ENCODE assay signal across 1 cellular context in the genomic region with DNA sequence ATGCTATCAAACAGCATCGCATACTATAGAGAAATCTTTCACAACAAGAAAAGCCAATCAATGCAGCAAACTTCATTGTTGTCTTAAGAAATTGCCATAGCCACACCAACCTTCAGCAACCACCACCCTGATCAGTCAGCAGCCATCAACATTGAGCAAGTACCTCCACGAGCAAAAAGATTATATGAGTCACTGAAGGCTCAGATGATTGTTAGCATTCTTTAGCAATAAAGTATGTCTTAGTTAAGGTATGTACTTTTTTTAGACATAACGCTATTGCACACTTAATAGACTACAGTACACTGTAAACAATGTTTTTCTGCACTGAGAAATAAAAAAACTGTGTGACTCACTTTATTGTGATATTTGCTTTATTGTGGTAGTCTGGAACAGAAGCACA.
TF ChIP-seq lines count a peak whose summit lies in the region.

No MANE protein-coding gene starts in this region.

TF ChIP-seq in IMR-90, 13 proteins besides CTCF, POLR2A, EP300 and RAD21 (continued from another document):
- TF ChIP-seq MAFK (IDR thresholded peaks at IDR 0.05; ENCODE audit: low read depth, low read length) (no peak), FOS (IDR thresholded peaks at IDR 0.05; ENCODE audit: low read depth, low read length) (peak; percentile 49; the same call in 1 of the 2 replicates), MXI1 (IDR thresholded peaks at IDR 0.05; ENCODE audit: borderline replicate concordance, low read depth, low read length) (no peak), CHD1 (IDR thresholded peaks at IDR 0.05; ENCODE audit: low read depth, low read length) (no peak), MAZ (IDR thresholded peaks at IDR 0.05; ENCODE audit: borderline replicate concordance, low read depth, low read length) (no peak), RFX5 (IDR thresholded peaks at IDR 0.05; ENCODE audit: low read depth, low read length) (no peak), CEBPB (IDR thresholded peaks at IDR 0.05; ENCODE audit: low read depth, low read length) (peak; percentile 81)
- TF ChIP-seq, protein P1, sequence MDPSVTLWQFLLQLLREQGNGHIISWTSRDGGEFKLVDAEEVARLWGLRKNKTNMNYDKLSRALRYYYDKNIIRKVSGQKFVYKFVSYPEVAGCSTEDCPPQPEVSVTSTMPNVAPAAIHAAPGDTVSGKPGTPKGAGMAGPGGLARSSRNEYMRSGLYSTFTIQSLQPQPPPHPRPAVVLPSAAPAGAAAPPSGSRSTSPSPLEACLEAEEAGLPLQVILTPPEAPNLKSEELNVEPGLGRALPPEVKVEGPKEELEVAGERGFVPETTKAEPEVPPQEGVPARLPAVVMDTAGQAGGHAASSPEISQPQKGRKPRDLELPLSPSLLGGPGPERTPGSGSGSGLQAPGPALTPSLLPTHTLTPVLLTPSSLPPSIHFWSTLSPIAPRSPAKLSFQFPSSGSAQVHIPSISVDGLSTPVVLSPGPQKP (IDR thresholded peaks at IDR 0.05; ENCODE audit: borderline replicate concordance, low read depth, low read length), result no peak
- TF ChIP-seq, protein P2, sequence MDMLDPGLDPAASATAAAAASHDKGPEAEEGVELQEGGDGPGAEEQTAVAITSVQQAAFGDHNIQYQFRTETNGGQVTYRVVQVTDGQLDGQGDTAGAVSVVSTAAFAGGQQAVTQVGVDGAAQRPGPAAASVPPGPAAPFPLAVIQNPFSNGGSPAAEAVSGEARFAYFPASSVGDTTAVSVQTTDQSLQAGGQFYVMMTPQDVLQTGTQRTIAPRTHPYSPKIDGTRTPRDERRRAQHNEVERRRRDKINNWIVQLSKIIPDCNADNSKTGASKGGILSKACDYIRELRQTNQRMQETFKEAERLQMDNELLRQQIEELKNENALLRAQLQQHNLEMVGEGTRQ (IDR thresholded peaks at IDR 0.05; ENCODE audit: low read depth, low read length), result no peak
